ENCODE assay signal across 9 cellular contexts in genomic region chr17:65794572-65794971, GRCh38.
DNase-seq lines count a peak whose midpoint lies in the region; ATAC-seq and TF ChIP-seq lines count a peak whose summit lies in the region.
"Had no signal": no experiment of that assay in that cellular context is flagged by ENCODE, and none has a peak within 500 bp of the region (broad histone marks: within the 10 kb centered on the region; RNA-seq: fewer than 3 reads in every experiment).

No MANE protein-coding gene starts in this region.

- H3K27me3 ChIP-seq in PC-3 (ENCODE audit: low read length) = no peaks in the 10 kb centered on the region

- no peaks in the 10 kb centered on the region for H4K20me1 ChIP-seq in PC-3 (ENCODE audit: low read length)

- POLR2A ChIA-PET in PC-3 (lab: Charles Lee; ENCODE audit: unreplicated experiment) = no interaction called here

- no peak overlapping the region for H3K27ac ChIP-seq in PC-3 (ENCODE audit: low read length)

- no TSS peak for BruUV-seq in PC-3 (replicated peaks; lab: Mats Ljungman, UMichigan)

- intact Hi-C loops in PC-3 (cut with micrococcal nuclease) = loop anchor here (1.0 to 10.0 kb wide), 3 partner anchors 234 to 516 kb away; partner anchors contain the start of gene AXIN2

- CTCF ChIA-PET in PC-3 (lab: Charles Lee) = interaction anchor here (0.6 to 1.6 kb wide), 2 partner anchors 500 to 571 kb away, joined by 4 read pairs; no protein-coding TSS in a partner anchor

- no peaks in the 10 kb centered on the region for H3K36me3 ChIP-seq in PC-3 (ENCODE audit: low read depth, low read length)

- H3F3A ChIP-seq in PC-3 (ENCODE audit: low read length, unreplicated experiment) = no peaks in the 10 kb centered on the region

- DNase-seq in 8988T = peak; percentile 5
- peak; percentile 31 for DNase-seq in GM12865 (ENCODE audit: low read depth)
- DNase-seq in PC-3 = peak; percentile 82
- peak; percentile 3 for DNase-seq in germinal center (ENCODE audit: low spot score)
- no peak for DNase-seq in NCI-H446 treated with DMSO at 0.1 percent for 48 hours (lab: John Stamatoyannopoulos, UW)
- no peak for DNase-seq in GM19240 (ENCODE audit: insufficient read length, low spot score)
- no peak for DNase-seq in activated gamma-delta T cell treated with Interleukin-2 at 50 U/mL for 16 hours
- DNase-seq: activated T-cell treated with anti-CD3 and anti-CD28 coated beads, Interleukin-2, amount 50 U/mL, for 1 hour had no signal

- no peaks in the 10 kb centered on the region for H3K9me2 ChIP-seq in PC-3 (replicated peaks; ENCODE audit: low read length)

- no peaks in the 10 kb centered on the region for H3K79me2 ChIP-seq in PC-3 (ENCODE audit: low read length)

- H3K9me3 ChIP-seq in PC-3 (ENCODE audit: low read length) = no peaks in the 10 kb centered on the region

- ATAC-seq in PC-3 (peak; percentile 81), GM21528 (IDR thresholded peaks at IDR 0.05; ENCODE audit: low FRiP score, unreplicated experiment) (no peak)

- no peak overlapping the region for H3K9ac ChIP-seq in PC-3 (ENCODE audit: low read length)

- H3K4me1 ChIP-seq in PC-3 (ENCODE audit: insufficient read depth, low read length) = no peaks in the 10 kb centered on the region

- TF ChIP-seq CTCF in GM12865 (IDR thresholded peaks at IDR 0.05; ENCODE audit: insufficient read depth, low read depth, low read length, missing control alignments) (peak; percentile 51), PC-3 (conservative IDR thresholded peaks at IDR 0.05; ENCODE audit: low read depth, low read length) (peak; percentile 88)

- H3K4me3 ChIP-seq in GM12865 (ENCODE audit: low read depth, low read length) (no peak overlapping the region), PC-3 (ENCODE audit: low read length) (no peak overlapping the region)

- no peak overlapping the region for H3K4me2 ChIP-seq in PC-3 (ENCODE audit: low read length)

- H2AFZ ChIP-seq in PC-3 (ENCODE audit: low read length) = 0 out of 2 replicates have a peak overlapping the region, but pooled peaks have one; percentile 15

Comparison
In these comparisons a context has a peak if more than half of its experiments do, and no peak if none do; other contexts are left out.
1. DNase-seq: peak in 8988T (single experiment), GM12865 (single experiment), PC-3 (single experiment) and germinal center (single experiment); none in NCI-H446 treated with DMSO at 0.1 percent for 48 hours (single experiment), GM19240 (single experiment) and activated gamma-delta T cell treated with Interleukin-2 at 50 U/mL for 16 hours (single experiment).